ENCODE assay signal across 8 cellular contexts in the genomic region with DNA sequence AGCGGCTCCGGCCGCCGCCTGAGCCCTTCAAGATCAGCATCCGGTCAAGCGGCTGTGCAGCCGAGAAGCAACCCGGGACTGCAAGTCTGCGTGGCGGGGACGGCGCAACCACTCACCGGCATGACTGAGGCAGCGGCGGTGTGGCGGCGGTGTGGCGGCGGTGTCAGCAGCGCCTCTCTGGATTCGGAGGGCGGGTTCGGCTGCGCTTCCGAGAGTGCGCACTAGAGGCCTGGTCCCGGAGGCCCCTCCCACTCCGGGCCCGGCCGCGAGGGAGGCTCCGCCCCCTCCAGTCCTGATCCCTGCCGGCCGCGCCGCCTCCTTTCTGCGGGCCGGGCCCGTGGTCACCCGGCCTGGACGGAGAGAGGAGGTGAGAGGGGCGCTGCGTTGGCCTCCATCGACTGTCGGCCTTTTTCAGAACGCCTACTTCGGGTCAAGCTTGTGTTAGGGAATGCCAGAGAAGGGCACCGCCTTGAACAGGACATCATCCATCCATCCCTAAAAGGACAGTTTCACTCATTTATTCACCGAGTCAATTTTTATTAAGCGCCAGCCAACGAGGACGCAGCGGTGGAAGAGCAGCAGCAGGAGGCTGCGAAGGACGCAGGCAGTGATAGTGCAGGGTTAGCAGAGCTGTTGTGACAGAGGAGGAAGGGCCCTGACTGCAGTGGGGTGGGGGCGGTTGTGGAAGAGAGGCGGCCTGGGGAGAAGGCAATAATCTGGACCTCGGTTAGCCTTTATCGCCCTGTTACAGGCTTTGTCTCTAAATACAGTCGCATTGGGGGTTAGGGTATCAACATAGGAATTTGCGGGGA. TPM values are rescaled to one million over a fixed set of nuclear protein-coding genes. Genes with fewer than 3 reads are reported as not detected.
A peak's percentile ranks its signal among the peaks of the same experiment; 100 is the strongest.
DNase-seq lines count a peak whose midpoint lies in the region; ATAC-seq and TF ChIP-seq lines count a peak whose summit lies in the region.

A gene with protein sequence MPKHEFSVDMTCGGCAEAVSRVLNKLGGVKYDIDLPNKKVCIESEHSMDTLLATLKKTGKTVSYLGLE (minus strand): TSS at position 202 of the 812 bp plus-strand sequence. CDS start 80 bp downstream, at position 122.

- intact Hi-C loops in T-helper 1 cell treated with Interleukin-12 subunit alpha and Interleukin-12 subunit beta and Interleukin-4 antibody, amounts not matched to agents 30 ng/mL and 1 ng/mL, for 36 hours (cut with micrococcal nuclease), result loop anchor here (1.0 to 5.0 kb wide), 10 partner anchors 9 to 1346 kb away; a partner anchor contains a TSS
- intact Hi-C loops in heart right ventricle (cut with DNase I) (loop anchor here in 1 of 10 donors (1.0 kb wide), 1 partner anchor 13 kb away; a partner anchor contains a TSS), prostate gland (cut with DNase I) (no loop called here)

- H3K27me3 ChIP-seq in heart right ventricle (no peaks in the 10 kb centered on the region), prostate gland (replicated peaks; ENCODE audit: insufficient read depth) (no peaks in the 10 kb centered on the region)

- ATAC-seq in HG02571 (IDR thresholded peaks at IDR 0.05; ENCODE audit: unreplicated experiment), result peak; percentile 97
- ATAC-seq in heart right ventricle, result peak; percentile 99 to 100 (median 100)

- H3K4me1 ChIP-seq in heart right ventricle, result peaks cover 3 to 37% (median 24%) of the 10 kb centered on the region in 9 donors
- H3K4me1 ChIP-seq in prostate gland (replicated peaks), result no peaks in the 10 kb centered on the region

- TF ChIP-seq CTCF in GM12875 (IDR thresholded peaks at IDR 0.05; ENCODE audit: borderline replicate concordance, insufficient read depth, low read depth, low read length), result no peak
- TF ChIP-seq CTCF in heart right ventricle (IDR thresholded peaks at IDR 0.05), result peak in 6 of 9 donors; percentile 11 to 44 (median 42)
- TF ChIP-seq CTCF in prostate gland (IDR thresholded peaks at IDR 0.05), result peak in 3 of 4 experiments; percentile 38 to 72 (median 60)

- H3K36me3 ChIP-seq in heart right ventricle, result peaks cover 0 to 4% (median 0%) of the 10 kb centered on the region in 9 donors
- no peaks in the 10 kb centered on the region for H3K36me3 ChIP-seq in prostate gland

- H3K9me3 ChIP-seq in heart right ventricle (no peaks in the 10 kb centered on the region), prostate gland (no peaks in the 10 kb centered on the region)

- TF ChIP-seq POLR2A in prostate gland (IDR thresholded peaks at IDR 0.05), result peak; percentile 92

- DNase-seq in NCI-H1048 (lab: John Stamatoyannopoulos, UW), result peak; percentile 64
- DNase-seq in amniotic epithelial cell (ENCODE audit: low read depth), result peak; percentile 76
- peak; percentile 92 to 94 for DNase-seq in heart right ventricle
- DNase-seq in prostate gland (ENCODE audit: low spot score), result peak; percentile 90
- peak; percentile 93 for DNase-seq in ureter (ENCODE audit: low spot score)

- peak within 1 kb of the TSS; percentile 70 for H3K4me3 ChIP-seq in GM12875 (ENCODE audit: low read depth, low read length)
- peak within 1 kb of the TSS; percentile 50 to 96 (median 84) for H3K4me3 ChIP-seq in heart right ventricle
- H3K4me3 ChIP-seq in prostate gland, result peak within 1 kb of the TSS; percentile 72 to 75

- peak within 1 kb of the TSS; percentile 41 to 90 (median 86) for H3K27ac ChIP-seq in heart right ventricle
- H3K27ac ChIP-seq in prostate gland, result peak within 1 kb of the TSS; percentile 77 to 79

- WGBS in heart right ventricle, 2 donors, result 4 to 5% methylated on average over 60 to 61 of the region's 61 CpGs
- 5% methylated on average over 40 of the region's 61 CpGs for WGBS in prostate gland

RNA-seq across cellular contexts. Expression of the gene that starts here (rescaled TPM):
- 81.1 and 91.4 TPM in 2 replicates for total RNA-seq in T-helper 1 cell treated with Interleukin-12 subunit alpha and Interleukin-12 subunit beta and Interleukin-4 antibody, amounts not matched to agents 30 ng/mL and 1 ng/mL, for 36 hours
- total RNA-seq in heart right ventricle (10 to 100 TPM; 52.5 to 77.5 (median 65.8) TPM), prostate gland (100 to 1,000 TPM in 1 of 2 donors, 10 to 100 TPM in 1; 97.8 to 163 TPM), ureter (88.6 TPM)
- 100 to 1,000 TPM in 1 of 2 donors, 10 to 100 TPM in 1; 82.5 to 125 TPM for polyA plus RNA-seq in heart right ventricle

Comparison
In these comparisons a context has a peak if more than half of its experiments do, and no peak if none do; other contexts are left out.
1. Peak in every context shown above with its lines: DNase-seq, ATAC-seq, H3K4me3 ChIP-seq and H3K27ac ChIP-seq.